1 cellular context compared by ENCODE assay signal in genomic region chr15:56985871-56986270, GRCh38.
TF ChIP-seq lines count a peak whose summit lies in the region.

No MANE protein-coding gene starts in this region.

TF ChIP-seq in IMR-90, 13 proteins besides CTCF, POLR2A, EP300 and RAD21 (continued from another document):
- TF ChIP-seq, protein P1, sequence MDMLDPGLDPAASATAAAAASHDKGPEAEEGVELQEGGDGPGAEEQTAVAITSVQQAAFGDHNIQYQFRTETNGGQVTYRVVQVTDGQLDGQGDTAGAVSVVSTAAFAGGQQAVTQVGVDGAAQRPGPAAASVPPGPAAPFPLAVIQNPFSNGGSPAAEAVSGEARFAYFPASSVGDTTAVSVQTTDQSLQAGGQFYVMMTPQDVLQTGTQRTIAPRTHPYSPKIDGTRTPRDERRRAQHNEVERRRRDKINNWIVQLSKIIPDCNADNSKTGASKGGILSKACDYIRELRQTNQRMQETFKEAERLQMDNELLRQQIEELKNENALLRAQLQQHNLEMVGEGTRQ (IDR thresholded peaks at IDR 0.05; ENCODE audit: low read depth, low read length), result no peak
- TF ChIP-seq, protein P2, sequence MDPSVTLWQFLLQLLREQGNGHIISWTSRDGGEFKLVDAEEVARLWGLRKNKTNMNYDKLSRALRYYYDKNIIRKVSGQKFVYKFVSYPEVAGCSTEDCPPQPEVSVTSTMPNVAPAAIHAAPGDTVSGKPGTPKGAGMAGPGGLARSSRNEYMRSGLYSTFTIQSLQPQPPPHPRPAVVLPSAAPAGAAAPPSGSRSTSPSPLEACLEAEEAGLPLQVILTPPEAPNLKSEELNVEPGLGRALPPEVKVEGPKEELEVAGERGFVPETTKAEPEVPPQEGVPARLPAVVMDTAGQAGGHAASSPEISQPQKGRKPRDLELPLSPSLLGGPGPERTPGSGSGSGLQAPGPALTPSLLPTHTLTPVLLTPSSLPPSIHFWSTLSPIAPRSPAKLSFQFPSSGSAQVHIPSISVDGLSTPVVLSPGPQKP (IDR thresholded peaks at IDR 0.05; ENCODE audit: borderline replicate concordance, low read depth, low read length), result no peak
- TF ChIP-seq FOS (IDR thresholded peaks at IDR 0.05; ENCODE audit: low read depth, low read length) (no peak), NFE2L2 (IDR thresholded peaks at IDR 0.05; ENCODE audit: low read depth, low read length) (no peak), MXI1 (IDR thresholded peaks at IDR 0.05; ENCODE audit: borderline replicate concordance, low read depth, low read length) (no peak), MAZ (IDR thresholded peaks at IDR 0.05; ENCODE audit: borderline replicate concordance, low read depth, low read length) (no peak), MAFK (IDR thresholded peaks at IDR 0.05; ENCODE audit: low read depth, low read length) (no peak)
TF ChIP-seq in IMR-90: peak in this region for 0.
